Comparison of ENCODE assay signal across 15 cellular contexts in genomic region chr5:72505539-72505938, GRCh38. TPM values are rescaled to one million over a fixed set of nuclear protein-coding genes. Genes with fewer than 3 reads are reported as not detected.
DNase-seq lines count a peak whose midpoint lies in the region; ATAC-seq and TF ChIP-seq lines count a peak whose summit lies in the region.
"Had no signal": no experiment of that assay in that cellular context is flagged by ENCODE, and none has a peak within 500 bp of the region (broad histone marks: within the 10 kb centered on the region; RNA-seq: fewer than 3 reads in every experiment).

No MANE protein-coding gene starts in this region.

- peaks cover 9% of the 10 kb centered on the region for H3K9me2 ChIP-seq in GM23338 (ENCODE audit: insufficient read depth)

- H3K4me3 ChIP-seq in GM23338 (no peak overlapping the region), adrenal gland (no peak overlapping the region), parathyroid adenoma (ENCODE audit: low read depth, low read length) (no peak overlapping the region), foreskin fibroblast (ENCODE audit: low read depth in 1 of 2, low read length in 2 of 2) (no peak overlapping the region)

- intact Hi-C loops in CD14-positive monocyte (cut with micrococcal nuclease) (loop anchor here in 1 of 2 donors (5.0 kb wide), 1 partner anchor 133 kb away; no protein-coding TSS in a partner anchor), adrenal gland (cut with DNase I) (no loop called here)

- no peak for ATAC-seq in GM23338
- ATAC-seq: natural killer cell had no signal

- H3K4me3 Mint-ChIP-seq in CD14-positive monocyte (peak overlapping the region; percentile 13 to 84), GM23338 (no peak overlapping the region)
- H3K4me3 Mint-ChIP-seq: B cell, natural killer cell had no signal

- H2AFZ ChIP-seq in GM23338, result peak overlapping the region; percentile 40; the same call in 1 of the 2 replicates
- no peak overlapping the region for H2AFZ ChIP-seq in parathyroid adenoma

- no peaks in the 10 kb centered on the region for H3K9me3 Mint-ChIP-seq in CD14-positive monocyte
- no peaks in the 10 kb centered on the region for H3K9me3 Mint-ChIP-seq in GM23338
- H3K9me3 Mint-ChIP-seq: natural killer cell had no signal

- H3K4me1 ChIP-seq in GM23338 (ENCODE audit: insufficient read depth) (peaks cover 20% of the 10 kb centered on the region), adrenal gland (replicated peaks in 1 of 2) (peaks cover 0 to 10% of the 10 kb centered on the region in 2 donors), parathyroid adenoma (peaks cover 4% of the 10 kb centered on the region)

- H3K4me2 ChIP-seq in GM23338 (no peak overlapping the region; the same call in 1 of the 2 replicates), parathyroid adenoma (ENCODE audit: low read length) (peak overlapping the region; percentile 3)

- H3K27me3 ChIP-seq in GM23338 (ENCODE audit: insufficient read depth) (no peaks in the 10 kb centered on the region), adrenal gland (no peaks in the 10 kb centered on the region), parathyroid adenoma (ENCODE audit: control insufficient read depth, insufficient read depth, low read length) (no peaks in the 10 kb centered on the region)

- H3K9ac ChIP-seq in parathyroid adenoma, result no peak overlapping the region

- WGBS in adrenal gland, 4 donors, result 63 to 74% (median 69%) methylated on average over 7 of the region's 7 CpGs

- peaks cover 0 to 1% (median 0%) of the 10 kb centered on the region in 3 donors for H3K27me3 Mint-ChIP-seq in CD14-positive monocyte (ENCODE audit: low read depth in 3 of 3)
- peaks cover 2% of the 10 kb centered on the region for H3K27me3 Mint-ChIP-seq in GM23338 (ENCODE audit: insufficient read depth, low read depth, poor library complexity)

- H3K36me3 ChIP-seq in GM23338 (ENCODE audit: insufficient read depth), result no peaks in the 10 kb centered on the region
- H3K36me3 ChIP-seq in adrenal gland (replicated peaks in 1 of 2), result no peaks in the 10 kb centered on the region
- H3K36me3 ChIP-seq in parathyroid adenoma (ENCODE audit: control insufficient read depth, insufficient read depth, low read length), result no peaks in the 10 kb centered on the region
- H3K36me3 ChIP-seq: WERI-Rb-1 had no signal

- H3K27ac ChIP-seq in GM23338 (ENCODE audit: low read depth) (no peak overlapping the region), adrenal gland (peak overlapping the region in 3 of 5 donors; percentile 7 to 56 (median 17)), parathyroid adenoma (no peak overlapping the region)
- H3K27ac ChIP-seq: WERI-Rb-1 had no signal

- no peak for DNase-seq in CD14-positive monocyte (ENCODE audit: low spot score)
- no peak for DNase-seq in GM23338 (ENCODE audit: low spot score)
- no peak for DNase-seq in adrenal gland
- no peak for DNase-seq in foreskin fibroblast
- no peak for DNase-seq in activated gamma-delta T cell treated with Interleukin-2 at 50 U/mL for 16 hours
- no peak for DNase-seq in NCI-H1694 (lab: John Stamatoyannopoulos, UW)
- no peak for DNase-seq in NAMALWA (ENCODE audit: low spot score)
- DNase-seq: activated CD8-positive, alpha-beta memory T cell treated with anti-CD3 and anti-CD28 coated beads, Interleukin-2, amount 50 U/mL, for 4 hours; DMS 273 treated with DMSO at 0.1 percent for 48 hours; natural killer cell; NCI-H1048; NCI-H446; WERI-Rb-1 had no signal

- TF ChIP-seq POLR2A in adrenal gland (IDR thresholded peaks at IDR 0.05), result no peak

- H3K36me3 Mint-ChIP-seq in CD14-positive monocyte (no peaks in the 10 kb centered on the region), GM23338 (ENCODE audit: low read depth) (no peaks in the 10 kb centered on the region)
- H3K36me3 Mint-ChIP-seq: natural killer cell had no signal

- no peaks in the 10 kb centered on the region for H4K20me1 ChIP-seq in GM23338 (replicated peaks; ENCODE audit: insufficient read depth)

- H3F3A ChIP-seq in GM23338 (replicated peaks; ENCODE audit: low read depth), result no peaks in the 10 kb centered on the region

- no peak for TF ChIP-seq CTCF in CD14-positive monocyte (IDR thresholded peaks at IDR 0.05)
- TF ChIP-seq CTCF in GM23338 (conservative IDR thresholded peaks at IDR 0.05; ENCODE audit: low read depth in 2 of 2), result no peak
- TF ChIP-seq CTCF in adrenal gland (IDR thresholded peaks at IDR 0.05), result no peak
- TF ChIP-seq CTCF in parathyroid adenoma (IDR thresholded peaks at IDR 0.05), result no peak
- TF ChIP-seq CTCF in foreskin fibroblast (IDR thresholded peaks at IDR 0.05; ENCODE audit: low read depth, low read length), result no peak

- H3K27ac Mint-ChIP-seq in CD14-positive monocyte, result peak overlapping the region; percentile 57 to 86 (median 74)
- peak overlapping the region; percentile 71; the same call in 1 of the 2 replicates for H3K27ac Mint-ChIP-seq in GM23338
- H3K27ac Mint-ChIP-seq: B cell, natural killer cell had no signal

- H3K79me2 ChIP-seq in GM23338 (replicated peaks; ENCODE audit: insufficient read depth), result no peaks in the 10 kb centered on the region
- H3K79me2 ChIP-seq in parathyroid adenoma, result no peaks in the 10 kb centered on the region

- H3K4me1 Mint-ChIP-seq in CD14-positive monocyte (peaks cover 61% of the 10 kb centered on the region), GM23338 (peaks cover 33% of the 10 kb centered on the region)
- H3K4me1 Mint-ChIP-seq: natural killer cell had no signal

- H3K9me3 ChIP-seq in adrenal gland (replicated peaks in 1 of 3) (no peaks in the 10 kb centered on the region), parathyroid adenoma (ENCODE audit: control insufficient read depth, low read length) (no peaks in the 10 kb centered on the region)

TF ChIP-seq in GM23338, 12 proteins besides CTCF, POLR2A, EP300 and RAD21 (continues in another document):
- TF ChIP-seq JUNB (IDR thresholded peaks at IDR 0.05; ENCODE audit: unreplicated experiment) (no peak), EZH2phosphoT487 (IDR thresholded peaks at IDR 0.05; ENCODE audit: unreplicated experiment) (no peak), STAT1 (IDR thresholded peaks at IDR 0.05; ENCODE audit: unreplicated experiment) (no peak), ETS1 (IDR thresholded peaks at IDR 0.05) (no peak)

RNA-seq across cellular contexts. Expression of gene ZNF366, which starts 1.7 kb away (rescaled TPM):
- polyA plus RNA-seq in CD14-positive monocyte, result under 1 TPM; 0.05 to 0.76 TPM
- not detected in 2 replicates for total RNA-seq in GM23338 (2014; rRNA removed; shearing (Covaris generic))
- polyA plus RNA-seq in GM23338 (2016; fragmentation: Nextera tagmentation; extraction: Ambion mirVana), result not detected in 2 replicates
- 1 to 10 TPM; 2.1 to 5.3 (median 3.9) TPM for total RNA-seq in adrenal gland
- 1 to 10 TPM in 2 of 3 donors, under 1 TPM in 1; 0.24 to 2.2 (median 1.3) TPM for polyA plus RNA-seq in adrenal gland
- total RNA-seq: B cell had no signal

Comparison
In these comparisons a context has a peak if more than half of its experiments do, and no peak if none do; other contexts are left out.
1. H3K27ac ChIP-seq: peak in adrenal gland (3 of 5); none in GM23338 (single experiment) and parathyroid adenoma (single experiment).